In the genomic region with DNA sequence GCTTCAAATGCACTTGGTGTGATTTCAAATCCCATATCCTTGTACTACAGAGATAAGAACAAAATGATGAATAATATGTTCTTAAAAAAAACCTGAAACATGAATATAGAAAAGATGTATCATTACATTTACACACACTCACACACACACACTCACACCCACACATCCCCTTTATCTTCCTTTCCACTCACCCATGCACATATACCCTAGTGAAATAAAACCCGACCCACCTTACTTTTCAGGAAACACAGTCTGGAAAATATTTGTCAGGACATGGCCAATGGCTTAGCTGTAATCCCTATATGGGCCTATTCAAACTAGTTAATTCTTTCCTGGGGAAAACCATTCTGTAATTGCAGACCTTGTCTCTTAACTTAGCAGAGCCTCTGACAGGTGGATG, we compare ENCODE assay signal across 19 cellular contexts.
DNase-seq lines count a peak whose midpoint lies in the region; ATAC-seq, FAIRE-seq and TF ChIP-seq lines count a peak whose summit lies in the region.
"Had no signal": no experiment of that assay in that cellular context is flagged by ENCODE, and none has a peak within 500 bp of the region (broad histone marks: within the 10 kb centered on the region; RNA-seq: fewer than 3 reads in every experiment).

No MANE protein-coding gene starts in this region.

- H3K4me3 ChIP-seq in HepG2 (replicated peaks in 1 of 3; ENCODE audit: insufficient read depth in 1 of 3, low read depth in 2 of 3, low read length in 3 of 3) (peak overlapping the region in 1 of 3 experiments; percentile 25; a peak in 1 of 6 replicates), right lobe of liver (no peak overlapping the region), Peyer's patch (no peak overlapping the region), mucosa of descending colon (no peak overlapping the region), pancreas (no peak overlapping the region)

- H3K36me3 ChIP-seq in HepG2 (replicated peaks in 1 of 2; ENCODE audit: control insufficient read depth in 1 of 2, insufficient read depth in 2 of 2, low read length in 2 of 2) (no peaks in the 10 kb centered on the region), right lobe of liver (no peaks in the 10 kb centered on the region), Peyer's patch (no peaks in the 10 kb centered on the region), mucosa of descending colon (ENCODE audit: low read depth) (no peaks in the 10 kb centered on the region), pancreas (no peaks in the 10 kb centered on the region)
- H3K36me3 ChIP-seq: BE2C had no signal

- no peak overlapping the region for H2AFZ ChIP-seq in HepG2 (ENCODE audit: low read length)

- DNase-seq in activated CD4-positive, alpha-beta T cell treated with anti-CD3 and anti-CD28 coated beads, Interleukin-2, amount 50 U/mL, for 4 hours, result peak; percentile 4 to 6
- no peak for DNase-seq in activated CD4-positive, alpha-beta T cell treated with anti-CD3 and anti-CD28 coated beads, Interleukin-2, amount 10 ng/mL, durations not matched to agents 7 days and 5 days
- DNase-seq in HepG2 (ENCODE audit: low spot score) (no peak), right lobe of liver (no peak), Peyer's patch (no peak), mucosa of descending colon (no peak), GOT3 (lab: John Stamatoyannopoulos, UW) (no peak), pancreas (no peak)
- DNase-seq: BE2C; CD4-positive, CD25-positive, alpha-beta regulatory T cell; COR-L47; H9; KG1; NCI-H1694 treated with DMSO at 0.1 percent for 48 hours; NCI-H510A; NCI-H748 treated with DMSO at 0.1 percent for 48 hours; NK-92 treated with Interleukin-12 subunit alpha and Interleukin-12 subunit beta, amount 100 ng/mL, for 24 hours had no signal

- TF ChIP-seq CTCF in HepG2 (CRISPR knock-in tag; IDR thresholded peaks at IDR 0.05) (no peak), right lobe of liver (IDR thresholded peaks at IDR 0.05) (no peak), Peyer's patch (IDR thresholded peaks at IDR 0.05) (no peak), mucosa of descending colon (IDR thresholded peaks at IDR 0.05) (no peak), pancreas (IDR thresholded peaks at IDR 0.05) (no peak)

- no peaks in the 10 kb centered on the region for H3K9me3 Mint-ChIP-seq in activated CD4-positive, alpha-beta T cell treated with anti-CD3 and anti-CD28 coated beads, Interleukin-2, amount 10 ng/mL, durations not matched to agents 7 days and 5 days
- H3K9me3 Mint-ChIP-seq: CD4-positive, CD25-positive, alpha-beta regulatory T cell; H9 had no signal

- ATAC-seq in HepG2 (no peak), right lobe of liver (no peak), mucosa of descending colon (peak; percentile 28), pancreas (no peak)

- FAIRE-seq in HepG2 (lab: Jason Lieb, UNC) (no peak), pancreas (lab: Jason Lieb, UNC) (no peak)
- FAIRE-seq: A204.1, G401.6 had no signal

- H3K27ac Mint-ChIP-seq in activated CD4-positive, alpha-beta T cell treated with anti-CD3 and anti-CD28 coated beads, Interleukin-2, amount 10 ng/mL, durations not matched to agents 7 days and 5 days, result no peak overlapping the region
- H3K27ac Mint-ChIP-seq: CD4-positive, CD25-positive, alpha-beta regulatory T cell; H9 had no signal

- H3K36me3 Mint-ChIP-seq in activated CD4-positive, alpha-beta T cell treated with anti-CD3 and anti-CD28 coated beads, Interleukin-2, amount 10 ng/mL, durations not matched to agents 7 days and 5 days (ENCODE audit: low read depth), result no peaks in the 10 kb centered on the region

- H3K4me3 Mint-ChIP-seq in activated CD4-positive, alpha-beta T cell treated with anti-CD3 and anti-CD28 coated beads, Interleukin-2, amount 10 ng/mL, durations not matched to agents 7 days and 5 days, result no peak overlapping the region
- H3K4me3 Mint-ChIP-seq: CD4-positive, CD25-positive, alpha-beta regulatory T cell; H9 had no signal

- peak overlapping the region; percentile 70 for H3K4me2 ChIP-seq in HepG2 (ENCODE audit: low read depth, low read length)

- TF ChIP-seq EP300 in HepG2 (IDR thresholded peaks at IDR 0.05; ENCODE audit: low read depth in 2 of 2, low read length in 2 of 2) (no peak), HepG2 (CRISPR knock-in tag; IDR thresholded peaks at IDR 0.05; ENCODE audit: borderline replicate concordance) (no peak)

- no peak overlapping the region for H3K9ac ChIP-seq in HepG2 (ENCODE audit: insufficient read depth, low read depth, low read length)

- H3K4me1 Mint-ChIP-seq in activated CD4-positive, alpha-beta T cell treated with anti-CD3 and anti-CD28 coated beads, Interleukin-2, amount 10 ng/mL, durations not matched to agents 7 days and 5 days, result peaks cover 22% of the 10 kb centered on the region

- H3K9me3 ChIP-seq in HepG2 (ENCODE audit: low read length) (no peaks in the 10 kb centered on the region), right lobe of liver (no peaks in the 10 kb centered on the region), Peyer's patch (no peaks in the 10 kb centered on the region), mucosa of descending colon (no peaks in the 10 kb centered on the region), pancreas (no peaks in the 10 kb centered on the region)
- H3K9me3 ChIP-seq: BE2C had no signal

- H3K27me3 ChIP-seq in HepG2 (ENCODE audit: control insufficient read depth in 1 of 2, insufficient read depth in 2 of 2, low read length in 2 of 2) (no peaks in the 10 kb centered on the region), right lobe of liver (no peaks in the 10 kb centered on the region), Peyer's patch (no peaks in the 10 kb centered on the region), pancreas (no peaks in the 10 kb centered on the region)

- no TSS peak for BruUV-seq in HepG2 (replicated peaks; lab: Mats Ljungman, UMichigan)

- H3K27ac ChIP-seq in HepG2 (ENCODE audit: extremely low read length, insufficient read depth, low read length) (no peak overlapping the region), right lobe of liver (peak overlapping the region in 1 of 3 donors; percentile 74), Peyer's patch (peak overlapping the region in 3 of 4 donors; percentile 45 to 80 (median 56)), pancreas (no peak overlapping the region)

- H3K4me1 ChIP-seq in HepG2 (ENCODE audit: insufficient read depth, low read length), result peaks cover 39% of the 10 kb centered on the region
- H3K4me1 ChIP-seq in right lobe of liver, result peaks cover 0 to 38% (median 3%) of the 10 kb centered on the region in 4 donors
- H3K4me1 ChIP-seq in Peyer's patch, result peaks cover 0 to 8% (median 3%) of the 10 kb centered on the region in 4 donors
- H3K4me1 ChIP-seq in mucosa of descending colon (ENCODE audit: low read depth), result peaks cover 16% of the 10 kb centered on the region
- H3K4me1 ChIP-seq in pancreas, result peaks cover 0 to 4% (median 0%) of the 10 kb centered on the region in 3 donors
- H3K4me1 ChIP-seq: BE2C had no signal

- CTCF ChIA-PET in activated CD4-positive, alpha-beta T cell treated with anti-CD3 and anti-CD28 coated beads, Interleukin-2, amount 10 ng/mL, durations not matched to agents 7 days and 5 days (lab: Charles Lee), result no interaction called here
- CTCF ChIA-PET in HepG2 (lab: Yijun Ruan, JAX; ENCODE audit: low intra/inter-chr PET ratio, low total read pairs), result no interaction called here

- H4K20me1 ChIP-seq in HepG2 (ENCODE audit: insufficient read depth, low read length), result no peaks in the 10 kb centered on the region

- in situ Hi-C loops in HepG2 (cut with HindIII; ENCODE audit: extremely low pct_ligation_motif_present, low pct_unique_long_range_greater_than_20kb), result no loop called here

- no peak for TF ChIP-seq RAD21 in HepG2 (CRISPR knock-in tag; IDR thresholded peaks at IDR 0.05)

- POLR2A ChIA-PET in activated CD4-positive, alpha-beta T cell treated with anti-CD3 and anti-CD28 coated beads, Interleukin-2, amount 10 ng/mL, durations not matched to agents 7 days and 5 days (lab: Charles Lee), result no interaction called here
- POLR2A ChIA-PET in HepG2 (lab: Yijun Ruan, JAX), result no interaction called here

- H3K27me3 Mint-ChIP-seq in activated CD4-positive, alpha-beta T cell treated with anti-CD3 and anti-CD28 coated beads, Interleukin-2, amount 10 ng/mL, durations not matched to agents 7 days and 5 days, result no peaks in the 10 kb centered on the region

- intact Hi-C loops in HepG2 (cut with micrococcal nuclease; ENCODE audit: unreplicated experiment) (no loop called here), right lobe of liver (cut with DNase I) (no loop called here), mucosa of descending colon (cut with DNase I, micrococcal nuclease) (no loop called here), pancreas (cut with DNase I) (no loop called here)

- H3K79me2 ChIP-seq in HepG2 (ENCODE audit: insufficient read depth, low read length), result no peaks in the 10 kb centered on the region

- 77% methylated on average over 1 of the region's 1 CpG for WGBS in HepG2 (ENCODE audit: low lambda C conversion rate)
- 83% methylated on average over 1 of the region's 1 CpG for WGBS in right lobe of liver (ENCODE audit: insufficient coverage, low coverage, low lambda C conversion rate, missing lambda C conversion rate)
- WGBS in pancreas, 2 donors, result 82 to 87% methylated on average over 1 of the region's 1 CpG

- TF ChIP-seq POLR2A in HepG2 (IDR thresholded peaks at IDR 0.05; ENCODE audit: insufficient read depth in 1 of 2, low read depth in 2 of 2, low read length in 2 of 2), result no peak
- no peak for TF ChIP-seq POLR2A in right lobe of liver (IDR thresholded peaks at IDR 0.05)
- TF ChIP-seq POLR2A in Peyer's patch (IDR thresholded peaks at IDR 0.05), result no peak

TF ChIP-seq in HepG2, 621 proteins besides CTCF, POLR2A, EP300 and RAD21 (continues in another document):
- no peak for TF ChIP-seq ZNF598 (CRISPR knock-in tag; IDR thresholded peaks at IDR 0.05; ENCODE audit: borderline replicate concordance)
- no peak for TF ChIP-seq KDM4B (CRISPR knock-in tag; IDR thresholded peaks at IDR 0.05)
- no peak for TF ChIP-seq JDP2 (CRISPR knock-in tag; IDR thresholded peaks at IDR 0.05; ENCODE audit: borderline replicate concordance)
- no peak for TF ChIP-seq FOSL2 (CRISPR knock-in tag; IDR thresholded peaks at IDR 0.05)
- TF ChIP-seq SIN3B (IDR thresholded peaks at IDR 0.05; ENCODE audit: low read length), result no peak
- no peak for TF ChIP-seq SALL2 (CRISPR knock-in tag; IDR thresholded peaks at IDR 0.05)
- TF ChIP-seq ZNF451 (CRISPR knock-in tag; IDR thresholded peaks at IDR 0.05), result no peak
- TF ChIP-seq, protein P1, sequence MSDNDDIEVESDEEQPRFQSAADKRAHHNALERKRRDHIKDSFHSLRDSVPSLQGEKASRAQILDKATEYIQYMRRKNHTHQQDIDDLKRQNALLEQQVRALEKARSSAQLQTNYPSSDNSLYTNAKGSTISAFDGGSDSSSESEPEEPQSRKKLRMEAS (IDR thresholded peaks at IDR 0.05), result no peak
- no peak for TF ChIP-seq SETDB1 (CRISPR knock-in tag; IDR thresholded peaks at IDR 0.05; ENCODE audit: borderline replicate concordance)

Comparison
In these comparisons a context has a peak if more than half of its experiments do, and no peak if none do; other contexts are left out.
1. DNase-seq: peak in activated CD4-positive, alpha-beta T cell treated with anti-CD3 and anti-CD28 coated beads, Interleukin-2, amount 50 U/mL, for 4 hours (2 of 2); none in activated CD4-positive, alpha-beta T cell treated with anti-CD3 and anti-CD28 coated beads, Interleukin-2, amount 10 ng/mL, durations not matched to agents 7 days and 5 days (single experiment), HepG2 (single experiment), right lobe of liver (0 of 3), Peyer's patch (0 of 3), mucosa of descending colon (0 of 3), GOT3 (single experiment) and pancreas (0 of 6).
2. H3K27ac ChIP-seq: peak in Peyer's patch (3 of 4); none in HepG2 (single experiment) and pancreas (0 of 4).